16 cellular contexts compared by ENCODE assay signal in genomic region chr5:149824851-149825250, GRCh38.
A peak's percentile ranks its signal among the peaks of the same experiment; 100 is the strongest.
DNase-seq lines count a peak whose midpoint lies in the region; ATAC-seq, FAIRE-seq and TF ChIP-seq lines count a peak whose summit lies in the region.
"Had no signal": no experiment of that assay in that cellular context is flagged by ENCODE, and none has a peak within 500 bp of the region (broad histone marks: within the 10 kb centered on the region; RNA-seq: fewer than 3 reads in every experiment).

No MANE protein-coding gene starts in this region.

- WGBS in neuronal stem cell (ENCODE audit: extremely low coverage in 2 of 2, insufficient read length in 2 of 2, insufficient replicate concordance in 1 of 2), 2 donors = no CpG with 5 or more reads among the region's 16 CpGs
- 82 to 83% methylated on average over 16 of the region's 16 CpGs for WGBS in GM23248 (ENCODE audit: low coverage in 1 of 2, low lambda C conversion rate in 2 of 2, missing lambda C conversion rate in 2 of 2), 2 experiments

- no peaks in the 10 kb centered on the region for H3K9me2 ChIP-seq in GM23248 (ENCODE audit: insufficient read depth)

- no peak overlapping the region for H2BK5ac ChIP-seq in neuronal stem cell (ENCODE audit: low read length)

- H3K27ac ChIP-seq in kidney (ENCODE audit: low read depth in 2 of 2, low read length in 2 of 2) = peak overlapping the region in 1 of 2 donors; percentile 18
- no peak overlapping the region for H3K27ac ChIP-seq in neuronal stem cell (replicated peaks; ENCODE audit: low read length)
- peak overlapping the region; percentile 61 for H3K27ac ChIP-seq in vagina
- no peak overlapping the region for H3K27ac ChIP-seq in GM23248
- H3K27ac ChIP-seq: BLaER1, foreskin keratinocyte, pancreas, tibial artery, WERI-Rb-1 had no signal

- H2BK12ac ChIP-seq in neuronal stem cell (ENCODE audit: low read length) = no peak overlapping the region

- DNase-seq in Right ventricle myocardium inferior (ENCODE audit: missing footprints) = peak; percentile 67
- DNase-seq in cardiac septum (ENCODE audit: low spot score) = no peak
- DNase-seq in kidney = peak; percentile 86
- DNase-seq in neuronal stem cell (ENCODE audit: low spot score) = no peak
- DNase-seq in vagina (ENCODE audit: extremely low spot score in 2 of 2) = no peak
- DNase-seq in NCI-H345 treated with DMSO at 0.1 percent for 48 hours (lab: John Stamatoyannopoulos, UW; ENCODE audit: unreplicated experiment) = no peak
- no peak for DNase-seq in GM23248
- DNase-seq: activated CD4-positive, alpha-beta memory T cell treated with anti-CD3 and anti-CD28 coated beads for 36 hours; foreskin keratinocyte; NCI-H1694; NCI-H226; pancreas; tibial artery; WERI-Rb-1 had no signal

- no peak overlapping the region for H3K9ac ChIP-seq in kidney (ENCODE audit: low read length in 2 of 2)
- H3K9ac ChIP-seq in neuronal stem cell (ENCODE audit: low read depth, low read length, poor library complexity) = no peak overlapping the region
- H3K9ac ChIP-seq in GM23248 = no peak overlapping the region
- H3K9ac ChIP-seq: BLaER1 had no signal

- no peaks in the 10 kb centered on the region for H3K79me2 ChIP-seq in GM23248 (ENCODE audit: insufficient read depth)

- H3K14ac ChIP-seq in neuronal stem cell (ENCODE audit: low read length) = no peak overlapping the region

- H3K18ac ChIP-seq in neuronal stem cell (ENCODE audit: low read length) = peak overlapping the region; percentile 62

- H3K27me3 ChIP-seq in neuronal stem cell (ENCODE audit: control insufficient read depth in 3 of 3, insufficient read depth in 3 of 3, low read depth in 1 of 3, low read length in 3 of 3) (peaks cover 0 to 3% (median 0%) of the 10 kb centered on the region in 3 experiments), vagina (no peaks in the 10 kb centered on the region), GM23248 (replicated peaks; ENCODE audit: insufficient read depth) (no peaks in the 10 kb centered on the region)
- H3K27me3 ChIP-seq: BLaER1, foreskin keratinocyte, pancreas, tibial artery had no signal

- intact Hi-C loops in Right ventricle myocardium inferior (cut with DNase I) (loop anchor here (1.0 to 5.0 kb wide), 4 partner anchors 18 to 158 kb away; no protein-coding TSS in a partner anchor), cardiac septum (cut with DNase I) (loop anchor here (2.0 to 5.0 kb wide), 4 partner anchors 16 to 168 kb away; no protein-coding TSS in a partner anchor), kidney (cut with DNase I) (loop anchor here (5.0 kb wide), 1 partner anchor 188 kb away; no protein-coding TSS in a partner anchor), vagina (cut with DNase I) (loop anchor here (5.0 kb wide), 1 partner anchor 98 kb away; no protein-coding TSS in a partner anchor)

- H3K4me1 ChIP-seq in kidney (ENCODE audit: control insufficient read depth in 1 of 2, insufficient read depth in 1 of 2, low read depth in 1 of 2, low read length in 2 of 2) = peaks cover 9 to 12% of the 10 kb centered on the region in 2 donors
- peaks cover 0 to 1% of the 10 kb centered on the region in 2 donors for H3K4me1 ChIP-seq in neuronal stem cell (ENCODE audit: control insufficient read depth in 2 of 2, insufficient read depth in 1 of 2, low read depth in 1 of 2, low read length in 2 of 2)
- peaks cover 30% of the 10 kb centered on the region for H3K4me1 ChIP-seq in vagina
- H3K4me1 ChIP-seq in GM23248 (ENCODE audit: insufficient read depth) = peaks cover 4% of the 10 kb centered on the region; the same call in 1 of the 2 replicates
- H3K4me1 ChIP-seq: pancreas, tibial artery had no signal

- H2AFZ ChIP-seq in neuronal stem cell (ENCODE audit: low read length) (peak overlapping the region; percentile 12), GM23248 (no peak overlapping the region)

- H3K79me1 ChIP-seq in neuronal stem cell (ENCODE audit: low read depth, low read length) = no peaks in the 10 kb centered on the region

- 0 out of 2 replicates have a peak, but pooled peaks cover 5% of the 10 kb centered on the region for H3F3A ChIP-seq in GM23248 (ENCODE audit: insufficient read depth)

- no peak overlapping the region for H4K8ac ChIP-seq in neuronal stem cell (ENCODE audit: low read depth, low read length)

- no peak for TF ChIP-seq POLR2A in vagina (IDR thresholded peaks at IDR 0.05)

- in situ Hi-C loops in GM23248 (cut with MboI) = loop anchor here (5.0 to 25.0 kb wide), 4 partner anchors 188 to 612 kb away; partner anchors contain the start of gene RPS14

- ATAC-seq in Right ventricle myocardium inferior (peak; percentile 45), GM19351 (IDR thresholded peaks at IDR 0.05; ENCODE audit: unreplicated experiment) (no peak)
- ATAC-seq: foreskin keratinocyte, pancreas had no signal

- H2BK120ac ChIP-seq in neuronal stem cell (ENCODE audit: low read depth, low read length) = no peak overlapping the region

- TF ChIP-seq CTCF in kidney (IDR thresholded peaks at IDR 0.05; ENCODE audit: borderline replicate concordance, extremely low read depth, insufficient read depth) (no peak), vagina (IDR thresholded peaks at IDR 0.05) (no peak)

- H3K4ac ChIP-seq in neuronal stem cell (ENCODE audit: low read length) = no peak overlapping the region

- no peak overlapping the region for H2AK5ac ChIP-seq in neuronal stem cell (ENCODE audit: low read depth, low read length)

- H4K20me1 ChIP-seq in GM23248 (ENCODE audit: insufficient read depth) = no peaks in the 10 kb centered on the region

- H3K36me3 ChIP-seq in kidney (ENCODE audit: control insufficient read depth in 1 of 2, insufficient read depth in 2 of 2, low read length in 2 of 2) (no peaks in the 10 kb centered on the region), neuronal stem cell (replicated peaks in 1 of 2; ENCODE audit: control insufficient read depth in 2 of 2, insufficient read depth in 2 of 2, low read length in 2 of 2) (no peaks in the 10 kb centered on the region), vagina (no peaks in the 10 kb centered on the region), GM23248 (ENCODE audit: low read depth) (no peaks in the 10 kb centered on the region)
- H3K36me3 ChIP-seq: pancreas, tibial artery, WERI-Rb-1 had no signal

- no peak overlapping the region for H4K91ac ChIP-seq in neuronal stem cell (ENCODE audit: low read depth, low read length, poor library complexity)

- H3K9me3 ChIP-seq in kidney (ENCODE audit: control insufficient read depth in 1 of 2, low read length in 2 of 2) (no peaks in the 10 kb centered on the region), neuronal stem cell (replicated peaks in 1 of 2; ENCODE audit: control insufficient read depth in 2 of 2, insufficient read depth in 1 of 2, low read depth in 1 of 2, low read length in 2 of 2) (no peaks in the 10 kb centered on the region), vagina (no peaks in the 10 kb centered on the region), GM23248 (ENCODE audit: low read depth) (no peaks in the 10 kb centered on the region)
- H3K9me3 ChIP-seq: BLaER1, pancreas, tibial artery had no signal

- H3K4me2 ChIP-seq in neuronal stem cell (ENCODE audit: insufficient read depth, low read length, poor library complexity, severe bottlenecking) (no peak overlapping the region), GM23248 (ENCODE audit: unreplicated experiment) (no peak overlapping the region)
- H3K4me2 ChIP-seq: BLaER1 had no signal

- H3K4me3 ChIP-seq in kidney (ENCODE audit: low read length in 2 of 2) (no peak overlapping the region), neuronal stem cell (ENCODE audit: low read length in 2 of 2) (no peak overlapping the region), vagina (no peak overlapping the region), GM23248 (no peak overlapping the region)
- H3K4me3 ChIP-seq: BLaER1, pancreas, tibial artery had no signal

- no peak overlapping the region for H3K23ac ChIP-seq in neuronal stem cell (ENCODE audit: low read depth, low read length, poor library complexity)

- FAIRE-seq in kidney (lab: Jason Lieb, UNC) = no peak
- FAIRE-seq: pancreas had no signal

- H2BK15ac ChIP-seq in neuronal stem cell (ENCODE audit: low read length) = no peak overlapping the region

Comparison
In these comparisons a context has a peak if more than half of its experiments do, and no peak if none do; other contexts are left out.
1. DNase-seq: peak in Right ventricle myocardium inferior (single experiment) and kidney (single experiment); none in cardiac septum (single experiment), neuronal stem cell (single experiment), vagina (0 of 2), NCI-H345 treated with DMSO at 0.1 percent for 48 hours (single experiment) and GM23248 (single experiment).